10 cellular contexts compared by ENCODE assay signal in the genomic region with DNA sequence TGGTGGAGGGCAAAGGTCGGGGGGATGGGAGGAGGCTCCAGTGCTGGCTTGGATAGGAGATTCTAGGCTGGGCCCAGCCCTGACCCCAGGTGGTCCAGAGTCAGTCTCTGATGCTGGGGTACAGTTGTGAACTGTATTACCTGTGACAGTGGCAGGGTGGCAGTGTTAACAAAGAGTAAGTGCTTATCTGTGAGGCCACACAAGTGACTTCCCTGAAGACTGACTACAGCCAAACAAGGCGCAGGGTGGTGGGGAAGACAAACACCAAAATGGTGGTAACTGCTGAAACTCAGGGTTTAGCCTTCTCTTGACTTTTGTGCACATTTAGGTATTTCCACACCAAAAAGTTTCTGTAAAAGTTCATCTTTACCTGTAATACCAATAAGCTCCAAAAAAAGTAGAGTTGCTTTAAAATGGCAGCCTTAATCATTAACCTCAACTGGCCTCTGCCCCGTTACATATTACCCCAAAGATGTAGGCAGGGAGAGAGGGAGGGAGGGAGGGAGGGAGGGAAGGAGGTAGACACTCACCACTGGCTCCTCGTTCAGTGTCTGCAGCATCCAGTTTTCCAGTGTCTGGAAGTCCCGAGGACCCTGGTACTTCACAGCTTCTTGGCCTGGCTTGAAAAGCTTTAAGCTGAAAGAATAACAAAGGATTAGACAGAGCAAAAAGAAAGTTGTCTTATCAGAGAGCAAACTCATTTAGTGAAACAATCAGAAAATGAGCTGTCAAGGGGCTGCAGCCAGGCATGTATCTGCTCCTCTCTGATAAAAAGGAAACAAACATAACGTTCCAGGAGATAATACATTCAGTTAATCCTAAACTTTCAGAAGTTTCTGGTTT. TPM values are rescaled to one million over a fixed set of nuclear protein-coding genes. Genes with fewer than 3 reads are reported as not detected.
A peak's percentile ranks its signal among the peaks of the same experiment; 100 is the strongest.
DNase-seq lines count a peak whose midpoint lies in the region; ATAC-seq, FAIRE-seq and TF ChIP-seq lines count a peak whose summit lies in the region.
"Had no signal": no experiment of that assay in that cellular context is flagged by ENCODE, and none has a peak within 500 bp of the region (broad histone marks: within the 10 kb centered on the region; RNA-seq: fewer than 3 reads in every experiment).

No MANE protein-coding gene starts in this region.

- H3K9me3 Mint-ChIP-seq in activated CD4-positive, alpha-beta T cell treated with anti-CD3 and anti-CD28 coated beads, Interleukin-2, amount 10 ng/mL, durations not matched to agents 7 days and 5 days, result no peaks in the 10 kb centered on the region
- H3K9me3 Mint-ChIP-seq: brain had no signal

- no peak overlapping the region for H3K27ac Mint-ChIP-seq in activated CD4-positive, alpha-beta T cell treated with anti-CD3 and anti-CD28 coated beads, Interleukin-2, amount 10 ng/mL, durations not matched to agents 7 days and 5 days

- FAIRE-seq in GM19239 (lab: Jason Lieb, UNC), result peak; percentile 59

- CTCF ChIA-PET in activated CD4-positive, alpha-beta T cell treated with anti-CD3 and anti-CD28 coated beads, Interleukin-2, amount 10 ng/mL, durations not matched to agents 7 days and 5 days (lab: Charles Lee), result no interaction called here

- POLR2A ChIA-PET in activated CD4-positive, alpha-beta T cell treated with anti-CD3 and anti-CD28 coated beads, Interleukin-2, amount 10 ng/mL, durations not matched to agents 7 days and 5 days (lab: Charles Lee), result no interaction called here

- no peaks in the 10 kb centered on the region for H3K27me3 Mint-ChIP-seq in activated CD4-positive, alpha-beta T cell treated with anti-CD3 and anti-CD28 coated beads, Interleukin-2, amount 10 ng/mL, durations not matched to agents 7 days and 5 days
- H3K27me3 Mint-ChIP-seq: brain had no signal

- no peak overlapping the region for H3K4me3 ChIP-seq in cardiac fibroblast (replicated peaks in 1 of 2; ENCODE audit: low read depth in 2 of 2, low read length in 2 of 2)

- DNase-seq in GM19239 (ENCODE audit: insufficient read length, low spot score), result no peak
- DNase-seq in cardiac fibroblast (ENCODE audit: low read depth in 2 of 2), result no peak
- DNase-seq in pons (ENCODE audit: low spot score), result peak; percentile 42
- DNase-seq in MV-4-11 (lab: John Stamatoyannopoulos, UW), result no peak
- DNase-seq in kidney glomerular epithelial cell (lab: John Stamatoyannopoulos, UW), result no peak
- no peak for DNase-seq in activated CD4-positive, alpha-beta T cell treated with anti-CD3 and anti-CD28 coated beads, Interleukin-2, amount 10 ng/mL, durations not matched to agents 7 days and 5 days
- DNase-seq: NCI-H1048; stimulated activated CD4-positive, alpha-beta T cell treated with anti-CD3 and anti-CD28 coated beads, Interleukin-4, amount 100 ng/mL, for 4 hours had no signal

- H3K36me3 Mint-ChIP-seq in activated CD4-positive, alpha-beta T cell treated with anti-CD3 and anti-CD28 coated beads, Interleukin-2, amount 10 ng/mL, durations not matched to agents 7 days and 5 days (ENCODE audit: low read depth), result peaks cover 25% of the 10 kb centered on the region

- no peaks in the 10 kb centered on the region for H3K4me1 Mint-ChIP-seq in activated CD4-positive, alpha-beta T cell treated with anti-CD3 and anti-CD28 coated beads, Interleukin-2, amount 10 ng/mL, durations not matched to agents 7 days and 5 days
- H3K4me1 Mint-ChIP-seq: brain had no signal

- H3K4me3 Mint-ChIP-seq in activated CD4-positive, alpha-beta T cell treated with anti-CD3 and anti-CD28 coated beads, Interleukin-2, amount 10 ng/mL, durations not matched to agents 7 days and 5 days, result no peak overlapping the region
- H3K4me3 Mint-ChIP-seq: brain had no signal

- TF ChIP-seq CTCF in cardiac fibroblast (IDR thresholded peaks at IDR 0.05; ENCODE audit: low read depth, low read length), result peak; percentile 8

- peak; percentile 47 for ATAC-seq in HG03457 (IDR thresholded peaks at IDR 0.05; ENCODE audit: unreplicated experiment)

RNA-seq across cellular contexts. Expression of gene TXNDC5, which starts 11.3 kb away (rescaled TPM):
- 10 to 100 TPM; 32.5 to 33.2 TPM for total RNA-seq in activated CD4-positive, alpha-beta T cell treated with anti-CD3 and anti-CD28 coated beads, Interleukin-2, amount 10 ng/mL, durations not matched to agents 7 days and 5 days
